Comparison of ENCODE assay signal across 8 cellular contexts in genomic region chr3:98596902-98597500, GRCh38. TPM values are rescaled to one million over a fixed set of nuclear protein-coding genes. Genes with fewer than 3 reads are reported as not detected.
DNase-seq lines count a peak whose midpoint lies in the region; ATAC-seq and TF ChIP-seq lines count a peak whose summit lies in the region.

No MANE protein-coding gene starts in this region.

- H3K4me3 Mint-ChIP-seq in natural killer cell, result no peak overlapping the region
- no peak overlapping the region for H3K4me3 Mint-ChIP-seq in natural killer cell treated with Interleukin-12 subunit alpha and Interleukin-12 subunit beta and Interleukin-15 and Interleukin-18, amount 100 ng/mL, for 72 hours
- no peak overlapping the region for H3K4me3 Mint-ChIP-seq in endothelial cell (ENCODE audit: unreplicated experiment)

- H2AFZ ChIP-seq in OCI-LY7 (ENCODE audit: low read length), result no peak overlapping the region

- TF ChIP-seq POLR2A in stomach (IDR thresholded peaks at IDR 0.05), result no peak

- intact Hi-C loops in natural killer cell (cut with micrococcal nuclease), result no loop called here
- intact Hi-C loops in OCI-LY7 (cut with micrococcal nuclease; ENCODE audit: unreplicated experiment), result loop anchor here (1.0 to 10.0 kb wide), 2 partner anchors 263 to 308 kb away; partner anchors contain the start of gene DCBLD2
- intact Hi-C loops in stomach (cut with DNase I; ENCODE audit: low total_unique reads), result no loop called here

- H3K27ac Mint-ChIP-seq in natural killer cell (no peak overlapping the region), endothelial cell (ENCODE audit: unreplicated experiment) (no peak overlapping the region)
- no peak overlapping the region for H3K27ac Mint-ChIP-seq in natural killer cell treated with Interleukin-12 subunit alpha and Interleukin-12 subunit beta and Interleukin-15 and Interleukin-18, amount 100 ng/mL, for 72 hours

- H3K36me3 ChIP-seq in OCI-LY7 (ENCODE audit: insufficient read depth, low read length) (no peaks in the 10 kb centered on the region), stomach (no peaks in the 10 kb centered on the region)

- BruUV-seq in OCI-LY7 (replicated peaks; lab: Mats Ljungman, UMichigan), result no TSS peak

- H4K20me1 ChIP-seq in OCI-LY7 (ENCODE audit: insufficient read depth, low read length), result no peaks in the 10 kb centered on the region

- H3K36me3 Mint-ChIP-seq in natural killer cell (no peaks in the 10 kb centered on the region), endothelial cell (ENCODE audit: low read depth, unreplicated experiment) (no peaks in the 10 kb centered on the region)
- H3K36me3 Mint-ChIP-seq in natural killer cell treated with Interleukin-12 subunit alpha and Interleukin-12 subunit beta and Interleukin-15 and Interleukin-18, amount 100 ng/mL, for 72 hours, result peaks cover 5% of the 10 kb centered on the region

- no peaks in the 10 kb centered on the region for H3K9me2 ChIP-seq in OCI-LY7 (ENCODE audit: insufficient read depth, low read length)

- POLR2A ChIA-PET in OCI-LY7 (lab: Charles Lee), result interaction anchor here (0.9 to 1.4 kb wide), 2 partner anchors 64 to 89 kb away, joined by 3 read pairs; no protein-coding TSS in a partner anchor

- H3K4me3 ChIP-seq in OCI-LY7 (ENCODE audit: low read depth, low read length, poor library complexity, severe bottlenecking) (no peak overlapping the region), stomach (no peak overlapping the region)

- H3K4me1 ChIP-seq in OCI-LY7 (ENCODE audit: insufficient read depth, low read length, poor library complexity, severe bottlenecking) (peaks cover 6% of the 10 kb centered on the region), stomach (peaks cover 7 to 17% (median 12%) of the 10 kb centered on the region in 4 donors)

- TF ChIP-seq CTCF in natural killer cell (IDR thresholded peaks at IDR 0.05), result peak; percentile 77
- peak; percentile 86 for TF ChIP-seq CTCF in OCI-LY7 (conservative IDR thresholded peaks at IDR 0.05; ENCODE audit: low read length)
- peak; percentile 92 for TF ChIP-seq CTCF in endothelial cell (IDR thresholded peaks at IDR 0.05; ENCODE audit: unreplicated experiment)
- peak in 6 of 7 experiments; percentile 40 to 81 (median 74) for TF ChIP-seq CTCF in stomach (IDR thresholded peaks at IDR 0.05)

- H3K9me3 Mint-ChIP-seq in natural killer cell (no peaks in the 10 kb centered on the region), endothelial cell (ENCODE audit: unreplicated experiment) (no peaks in the 10 kb centered on the region)
- no peaks in the 10 kb centered on the region for H3K9me3 Mint-ChIP-seq in natural killer cell treated with Interleukin-12 subunit alpha and Interleukin-12 subunit beta and Interleukin-15 and Interleukin-18, amount 100 ng/mL, for 72 hours

- no peaks in the 10 kb centered on the region for H3K79me2 ChIP-seq in OCI-LY7 (ENCODE audit: insufficient read depth, low read depth, low read length)

- no peak overlapping the region for H3K27ac ChIP-seq in OCI-LY7 (ENCODE audit: low read depth, low read length, poor library complexity, severe bottlenecking)
- no peak overlapping the region for H3K27ac ChIP-seq in stomach

- no peaks in the 10 kb centered on the region for H3K27me3 ChIP-seq in stomach

- ATAC-seq in natural killer cell, result no peak
- ATAC-seq in natural killer cell treated with Interleukin-12 subunit alpha and Interleukin-12 subunit beta and Interleukin-15 and Interleukin-18, amount 100 ng/mL, for 72 hours, result no peak
- no peak for ATAC-seq in HG02678 (IDR thresholded peaks at IDR 0.05; ENCODE audit: unreplicated experiment)

- CTCF ChIA-PET in OCI-LY7 (lab: Charles Lee; ENCODE audit: unreplicated experiment), result interaction anchor here (1.0 kb wide), 1 partner anchor 10 kb away, joined by 3 read pairs; no protein-coding TSS in a partner anchor

- H3K27me3 Mint-ChIP-seq in natural killer cell (ENCODE audit: low read depth in 2 of 2) (no peaks in the 10 kb centered on the region), endothelial cell (ENCODE audit: unreplicated experiment) (no peaks in the 10 kb centered on the region)
- H3K27me3 Mint-ChIP-seq in natural killer cell treated with Interleukin-12 subunit alpha and Interleukin-12 subunit beta and Interleukin-15 and Interleukin-18, amount 100 ng/mL, for 72 hours, result no peaks in the 10 kb centered on the region

- 10 to 29% (median 21%) methylated on average over 1 of the region's 1 CpG for WGBS in stomach, 5 donors

- no peaks in the 10 kb centered on the region for H3K9me3 ChIP-seq in OCI-LY7 (ENCODE audit: low read length)
- no peaks in the 10 kb centered on the region for H3K9me3 ChIP-seq in stomach

- peaks cover 19 to 20% of the 10 kb centered on the region in 2 donors for H3K4me1 Mint-ChIP-seq in natural killer cell
- peaks cover 16 to 17% of the 10 kb centered on the region in 2 donors for H3K4me1 Mint-ChIP-seq in natural killer cell treated with Interleukin-12 subunit alpha and Interleukin-12 subunit beta and Interleukin-15 and Interleukin-18, amount 100 ng/mL, for 72 hours (ENCODE audit: low read depth in 2 of 2)
- H3K4me1 Mint-ChIP-seq in endothelial cell (ENCODE audit: unreplicated experiment), result peaks cover 14% of the 10 kb centered on the region

- no peak for TF ChIP-seq EP300 in stomach (IDR thresholded peaks at IDR 0.05)

- DNase-seq in natural killer cell (no peak), OCI-LY7 (ENCODE audit: low spot score) (peak; percentile 67), endothelial cell (ENCODE audit: low spot score) (peak; percentile 11), stomach (no peak), activated gamma-delta T cell (lab: John Stamatoyannopoulos, UW) (no peak), NCI-H1048 (lab: John Stamatoyannopoulos, UW) (no peak)
- DNase-seq in natural killer cell treated with Interleukin-12 subunit alpha and Interleukin-12 subunit beta and Interleukin-15 and Interleukin-18, amount 100 ng/mL, for 72 hours (ENCODE audit: low spot score), result no peak

- H3K4me2 ChIP-seq in OCI-LY7 (ENCODE audit: low read length), result no peak overlapping the region

RNA-seq across cellular contexts. Expression of gene CPOX, which starts 3.6 kb away (rescaled TPM):
- total RNA-seq in natural killer cell (10 to 100 TPM in 2 of 3 donors, 1 to 10 TPM in 1; 7.6 to 12.7 (median 12.2) TPM), OCI-LY7 (2022) (8.8 and 10.1 TPM in 2 replicates), endothelial cell (ENCODE audit: unreplicated experiment) (21.5 TPM), stomach (10 to 100 TPM in 4 of 5 donors, 1 to 10 TPM in 1; 4.1 to 43.7 (median 23.7) TPM)
- 10 to 100 TPM; 35.7 to 84.3 TPM for total RNA-seq in natural killer cell treated with Interleukin-12 subunit alpha and Interleukin-12 subunit beta and Interleukin-15 and Interleukin-18, amount 100 ng/mL, for 72 hours
- 14.7 and 16.4 TPM in 2 replicates for total RNA-seq in OCI-LY7 (2014; rRNA removed; shearing (Covaris generic))
- polyA plus RNA-seq in stomach, result 1 to 10 TPM; 4.1 to 8.9 (median 5.9) TPM

Comparison
In these comparisons a context has a peak if more than half of its experiments do, and no peak if none do; other contexts are left out.
1. DNase-seq: peak in OCI-LY7 (single experiment) and endothelial cell (single experiment); none in natural killer cell (single experiment), natural killer cell treated with Interleukin-12 subunit alpha and Interleukin-12 subunit beta and Interleukin-15 and Interleukin-18, amount 100 ng/mL, for 72 hours (single experiment), stomach (single experiment), activated gamma-delta T cell (single experiment) and NCI-H1048 (single experiment).
2. Peak in every context shown above with its lines, with median percentiles within 50 percentile points of each other: CTCF ChIP-seq.